ENCODE assay signal across 1 cellular context in the genomic region with DNA sequence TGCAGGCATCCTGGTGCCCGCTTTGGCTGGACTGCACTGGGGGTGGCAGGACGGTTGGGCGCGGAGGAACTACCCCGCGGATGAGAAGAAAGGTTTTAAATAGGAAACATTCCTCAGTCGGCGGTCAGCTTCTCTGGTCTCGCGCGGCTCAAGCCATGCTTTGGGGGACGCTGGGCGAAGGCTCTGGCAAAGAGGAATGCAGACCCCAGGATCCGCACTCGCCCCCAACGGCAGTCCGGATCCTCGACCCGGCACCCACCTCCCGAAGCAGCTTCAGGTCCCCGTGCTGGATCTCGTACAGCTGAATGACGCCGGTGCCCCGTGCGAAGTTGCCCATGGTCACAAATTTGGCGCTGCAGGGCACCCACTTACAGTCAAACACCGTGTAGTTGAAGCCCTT.
TF ChIP-seq lines count a peak whose summit lies in the region.

No MANE protein-coding gene starts in this region.

TF ChIP-seq in GM12878, 131 proteins besides CTCF, POLR2A, EP300 and RAD21 (continued from another document):
- TF ChIP-seq, protein P1, sequence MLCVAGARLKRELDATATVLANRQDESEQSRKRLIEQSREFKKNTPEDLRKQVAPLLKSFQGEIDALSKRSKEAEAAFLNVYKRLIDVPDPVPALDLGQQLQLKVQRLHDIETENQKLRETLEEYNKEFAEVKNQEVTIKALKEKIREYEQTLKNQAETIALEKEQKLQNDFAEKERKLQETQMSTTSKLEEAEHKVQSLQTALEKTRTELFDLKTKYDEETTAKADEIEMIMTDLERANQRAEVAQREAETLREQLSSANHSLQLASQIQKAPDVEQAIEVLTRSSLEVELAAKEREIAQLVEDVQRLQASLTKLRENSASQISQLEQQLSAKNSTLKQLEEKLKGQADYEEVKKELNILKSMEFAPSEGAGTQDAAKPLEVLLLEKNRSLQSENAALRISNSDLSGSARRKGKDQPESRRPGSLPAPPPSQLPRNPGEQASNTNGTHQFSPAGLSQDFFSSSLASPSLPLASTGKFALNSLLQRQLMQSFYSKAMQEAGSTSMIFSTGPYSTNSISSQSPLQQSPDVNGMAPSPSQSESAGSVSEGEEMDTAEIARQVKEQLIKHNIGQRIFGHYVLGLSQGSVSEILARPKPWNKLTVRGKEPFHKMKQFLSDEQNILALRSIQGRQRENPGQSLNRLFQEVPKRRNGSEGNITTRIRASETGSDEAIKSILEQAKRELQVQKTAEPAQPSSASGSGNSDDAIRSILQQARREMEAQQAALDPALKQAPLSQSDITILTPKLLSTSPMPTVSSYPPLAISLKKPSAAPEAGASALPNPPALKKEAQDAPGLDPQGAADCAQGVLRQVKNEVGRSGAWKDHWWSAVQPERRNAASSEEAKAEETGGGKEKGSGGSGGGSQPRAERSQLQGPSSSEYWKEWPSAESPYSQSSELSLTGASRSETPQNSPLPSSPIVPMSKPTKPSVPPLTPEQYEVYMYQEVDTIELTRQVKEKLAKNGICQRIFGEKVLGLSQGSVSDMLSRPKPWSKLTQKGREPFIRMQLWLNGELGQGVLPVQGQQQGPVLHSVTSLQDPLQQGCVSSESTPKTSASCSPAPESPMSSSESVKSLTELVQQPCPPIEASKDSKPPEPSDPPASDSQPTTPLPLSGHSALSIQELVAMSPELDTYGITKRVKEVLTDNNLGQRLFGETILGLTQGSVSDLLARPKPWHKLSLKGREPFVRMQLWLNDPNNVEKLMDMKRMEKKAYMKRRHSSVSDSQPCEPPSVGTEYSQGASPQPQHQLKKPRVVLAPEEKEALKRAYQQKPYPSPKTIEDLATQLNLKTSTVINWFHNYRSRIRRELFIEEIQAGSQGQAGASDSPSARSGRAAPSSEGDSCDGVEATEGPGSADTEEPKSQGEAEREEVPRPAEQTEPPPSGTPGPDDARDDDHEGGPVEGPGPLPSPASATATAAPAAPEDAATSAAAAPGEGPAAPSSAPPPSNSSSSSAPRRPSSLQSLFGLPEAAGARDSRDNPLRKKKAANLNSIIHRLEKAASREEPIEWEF (IDR thresholded peaks at IDR 0.05; ENCODE audit: insufficient replicate concordance, low read depth, low read length) = no peak
- TF ChIP-seq FOXK2 (IDR thresholded peaks at IDR 0.05) (no peak), HDAC2 (IDR thresholded peaks at IDR 0.05) (0 out of 2 replicates have a peak, but pooled peaks have one; percentile 59)
- TF ChIP-seq, protein P2, sequence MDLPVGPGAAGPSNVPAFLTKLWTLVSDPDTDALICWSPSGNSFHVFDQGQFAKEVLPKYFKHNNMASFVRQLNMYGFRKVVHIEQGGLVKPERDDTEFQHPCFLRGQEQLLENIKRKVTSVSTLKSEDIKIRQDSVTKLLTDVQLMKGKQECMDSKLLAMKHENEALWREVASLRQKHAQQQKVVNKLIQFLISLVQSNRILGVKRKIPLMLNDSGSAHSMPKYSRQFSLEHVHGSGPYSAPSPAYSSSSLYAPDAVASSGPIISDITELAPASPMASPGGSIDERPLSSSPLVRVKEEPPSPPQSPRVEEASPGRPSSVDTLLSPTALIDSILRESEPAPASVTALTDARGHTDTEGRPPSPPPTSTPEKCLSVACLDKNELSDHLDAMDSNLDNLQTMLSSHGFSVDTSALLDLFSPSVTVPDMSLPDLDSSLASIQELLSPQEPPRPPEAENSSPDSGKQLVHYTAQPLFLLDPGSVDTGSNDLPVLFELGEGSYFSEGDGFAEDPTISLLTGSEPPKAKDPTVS (IDR thresholded peaks at IDR 0.05; ENCODE audit: low read depth, low read length) = no peak
